ENCODE assay signal across 18 cellular contexts in genomic region chr16:70592106-70592571, GRCh38. TPM values are rescaled to one million over a fixed set of nuclear protein-coding genes. Genes with fewer than 3 reads are reported as not detected.
A peak's percentile ranks its signal among the peaks of the same experiment; 100 is the strongest.
DNase-seq lines count a peak whose midpoint lies in the region; ATAC-seq and TF ChIP-seq lines count a peak whose summit lies in the region.
"Had no signal": no experiment of that assay in that cellular context is flagged by ENCODE, and none has a peak within 500 bp of the region (broad histone marks: within the 10 kb centered on the region; RNA-seq: fewer than 3 reads in every experiment).

No MANE protein-coding gene starts in this region.

- no peaks in the 10 kb centered on the region for H3K9me3 ChIP-seq in hepatocyte (ENCODE audit: low read depth)

- ATAC-seq in Right ventricle myocardium inferior (peak; percentile 57), sciatic nerve (peak; percentile 48)
- ATAC-seq: activated naive CD8-positive, alpha-beta T cell treated with anti-CD3 and anti-CD28 coated beads, Interleukin-2, amount 50 U/mL, for 24 hours; naive thymus-derived CD8-positive, alpha-beta T cell had no signal

- TF ChIP-seq CTCF in hepatocyte (IDR thresholded peaks at IDR 0.05; ENCODE audit: poor library complexity) = no peak

- H3K27ac ChIP-seq in hepatocyte = peak overlapping the region; percentile 81

- no peaks in the 10 kb centered on the region for H3K9me2 ChIP-seq in hepatocyte (replicated peaks; ENCODE audit: insufficient read depth)

- H3K36me3 ChIP-seq in hepatocyte (replicated peaks; ENCODE audit: insufficient read depth, low read depth) = no peaks in the 10 kb centered on the region

- DNase-seq in Right ventricle myocardium inferior (ENCODE audit: missing footprints) = no peak
- DNase-seq in cardiac septum (ENCODE audit: low spot score) = no peak
- DNase-seq in hepatocyte (ENCODE audit: low spot score) = peak; percentile 54
- no peak for DNase-seq in sciatic nerve (ENCODE audit: low spot score)
- DNase-seq in NCI-H82 treated with DMSO at 0.1 percent for 48 hours (lab: John Stamatoyannopoulos, UW; ENCODE audit: unreplicated experiment) = no peak
- no peak for DNase-seq in GM19238 (ENCODE audit: insufficient read length, low spot score)
- DNase-seq in HuH-7 (ENCODE audit: low spot score) = no peak
- no peak for DNase-seq in activated naive CD4-positive, alpha-beta T cell (lab: John Stamatoyannopoulos, UW)
- DNase-seq: 8988T; activated CD4-positive, alpha-beta T cell treated with anti-CD3 and anti-CD28 coated beads, Interleukin-2, amount 10 ng/mL, durations not matched to agents 24 days and 14 days; activated naive CD8-positive, alpha-beta T cell treated with anti-CD3 and anti-CD28 coated beads, Interleukin-2, amount 50 U/mL, for 24 hours; DMS79 treated with DMSO at 0.1 percent for 48 hours; H9; hypothalamus; naive thymus-derived CD8-positive, alpha-beta T cell; NCI-H2227 treated with DMSO at 0.1 percent for 48 hours; SHP77 treated with DMSO at 0.1 percent for 48 hours had no signal

- 76% methylated on average over 5 of the region's 5 CpGs for WGBS in hepatocyte (ENCODE audit: low lambda C conversion rate, missing lambda C conversion rate)

- H3K4me2 ChIP-seq in hepatocyte = peak overlapping the region; percentile 19

- no peaks in the 10 kb centered on the region for H4K20me1 ChIP-seq in hepatocyte (ENCODE audit: insufficient read depth, poor library complexity, severe bottlenecking)

- intact Hi-C loops in Right ventricle myocardium inferior (cut with DNase I) (no loop called here), cardiac septum (cut with DNase I) (no loop called here), sciatic nerve (cut with DNase I) (no loop called here)

- no peak overlapping the region for H2AFZ ChIP-seq in hepatocyte

- no peaks in the 10 kb centered on the region for H3K27me3 ChIP-seq in hepatocyte

- H3K4me3 ChIP-seq in hepatocyte = no peak overlapping the region

- peaks cover 28% of the 10 kb centered on the region for H3K4me1 ChIP-seq in hepatocyte (ENCODE audit: insufficient read depth)

- no peaks in the 10 kb centered on the region for H3K79me2 ChIP-seq in hepatocyte

RNA-seq across cellular contexts. Expression of gene IL34, which starts 54.2 kb away (rescaled TPM):
- 2.0 TPM for total RNA-seq in Right ventricle myocardium inferior
- 1.2 TPM for total RNA-seq in cardiac septum
- total RNA-seq in hepatocyte = 2.2 TPM in 2 replicates
- 0.48 and 2.6 TPM in 2 replicates for polyA plus RNA-seq in hepatocyte
- total RNA-seq in sciatic nerve = 64.0 TPM
- polyA plus RNA-seq: CD14-positive monocyte; naive thymus-derived CD8-positive, alpha-beta T cell had no signal

Comparison
In these comparisons a context has a peak if more than half of its experiments do, and no peak if none do; other contexts are left out.
1. RNA of gene IL34, which starts 54.2 kb away (total RNA-seq): 64.0 TPM in sciatic nerve (single experiment); 2.2 TPM in hepatocyte, 2.0 TPM in Right ventricle myocardium inferior (single experiment) and 1.2 TPM in cardiac septum (single experiment); every median in the first group is over 10 times any median in the second.